2 cellular contexts compared by ENCODE assay signal in genomic region chr10:115028419-115028818, GRCh38.
TF ChIP-seq lines count a peak whose summit lies in the region.

No MANE protein-coding gene starts in this region.

TF ChIP-seq in HEK293, 187 proteins besides CTCF, POLR2A, EP300 and RAD21 (continued from another document):
- TF ChIP-seq ZSCAN30 (tag by site-specific recombination; IDR thresholded peaks at IDR 0.05) = no peak

TF ChIP-seq in K562, 482 proteins besides CTCF, POLR2A, EP300 and RAD21 (continued from another document):
- no peak for TF ChIP-seq NKRF (IDR thresholded peaks at IDR 0.05; ENCODE audit: borderline replicate concordance)
